27 cellular contexts compared by ENCODE assay signal in the genomic region with DNA sequence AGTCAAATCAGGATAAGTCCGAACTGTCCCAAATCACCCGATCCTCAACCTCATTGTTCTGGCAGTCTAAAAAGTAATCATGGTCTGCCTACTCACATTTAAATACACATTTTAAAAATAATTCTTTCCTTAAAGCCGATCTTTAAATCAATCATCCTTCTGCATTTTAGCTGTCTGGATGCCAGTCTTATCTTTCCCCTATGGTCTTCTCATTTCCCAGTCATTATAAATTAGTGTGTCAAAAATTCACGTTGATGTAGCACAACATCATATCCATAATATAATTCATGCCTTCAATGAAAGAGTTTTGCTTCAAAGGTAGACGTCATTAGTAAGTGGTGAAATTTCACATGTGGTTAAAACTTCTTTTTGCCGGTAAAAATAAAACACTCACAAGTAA.
"Had no signal": no experiment of that assay in that cellular context is flagged by ENCODE, and none has a peak within 500 bp of the region (broad histone marks: within the 10 kb centered on the region; RNA-seq: fewer than 3 reads in every experiment).

No MANE protein-coding gene starts in this region.

- H3K4me1 ChIP-seq: stomach, suprapubic skin, testis, tibial artery, tibial nerve, transverse colon, upper lobe of left lung, upper lobe of right lung, uterus, vagina had no signal

- DNase-seq: stimulated activated CD4-positive, alpha-beta T cell treated with anti-CD3 and anti-CD28 coated beads, Interleukin-2, amount 100 ng/mL, for 48 hours; stimulated activated CD4-positive, alpha-beta T cell treated with anti-CD3 and anti-CD28 coated beads, Interleukin-4, amount 100 ng/mL, for 1 hour; stimulated activated CD4-positive, alpha-beta T cell treated with anti-CD3 and anti-CD28 coated beads, Interleukin-4, amount 100 ng/mL, for 24 hours; stimulated activated CD4-positive, alpha-beta T cell treated with anti-CD3 and anti-CD28 coated beads, Interleukin-4, amount 100 ng/mL, for 4 hours; stimulated activated CD8-positive, alpha-beta memory T cell treated with anti-CD3 and anti-CD28 coated beads, Interleukin-4, amount 100 ng/mL, for 48 hours; stimulated activated naive B cell treated with anti-CD40 and anti-IgM and Interleukin-4, amounts not matched to agents 10 μg/mL and 1 μg/mL and 100 μg/mL, for 72 hours; stimulated activated naive CD4-positive, alpha-beta T cell; stimulated activated naive CD4-positive, alpha-beta T cell treated with Interleukin-2 at 50 U/mL for 16 hours; stimulated activated naive CD8-positive, alpha-beta T cell treated with anti-CD3 and anti-CD28 coated beads, Interleukin-15, amount 100 ng/mL, for 72 hours; stimulated activated naive CD8-positive, alpha-beta T cell treated with anti-CD3 and anti-CD28 coated beads, Interleukin-15, Interleukin-2, amounts not matched to agents 100 U/mL and 50 U/mL, for 24 hours; stomach; substantia nigra; testis; thyroid gland; tibial artery; transverse colon; trophoblast cell; upper lobe of right lung; uterus had no signal

- H3K4me3 ChIP-seq: stomach, suprapubic skin, testis, thoracic aorta, thyroid gland, tibial artery, tibial nerve, transverse colon, upper lobe of left lung, upper lobe of right lung, uterus, vagina had no signal

- H3K36me3 ChIP-seq: stomach, suprapubic skin, thoracic aorta, thyroid gland, tibial artery, tibial nerve, transverse colon, upper lobe of left lung, upper lobe of right lung, uterus, vagina had no signal

- ATAC-seq: stimulated activated effector memory CD8-positive, alpha-beta T cell treated with anti-CD3 and anti-CD28 coated beads, Interleukin-12 subunit alpha, Interleukin-12 subunit beta, amount 100 ng/mL, for 72 hours; stimulated activated memory B cell treated with anti-CD40 and anti-IgM and Interleukin-4, amounts not matched to agents 10 μg/mL and 1 μg/mL and 100 μg/mL, for 72 hours; stimulated activated naive B cell treated with anti-CD40 and anti-IgM and Interleukin-4, amounts not matched to agents 10 μg/mL and 1 μg/mL and 100 μg/mL, for 72 hours; stimulated activated naive CD8-positive, alpha-beta T cell treated with anti-CD3 and anti-CD28 coated beads, Interleukin-15, amount 100 ng/mL, for 72 hours; stimulated activated naive CD8-positive, alpha-beta T cell treated with anti-CD3 and anti-CD28 coated beads, Interleukin-15, Interleukin-2, amounts not matched to agents 100 U/mL and 50 U/mL, for 24 hours; upper lobe of right lung had no signal

- H3K9me3 ChIP-seq: stomach, suprapubic skin, testis, thoracic aorta, thyroid gland, tibial artery, tibial nerve, transverse colon, upper lobe of left lung, upper lobe of right lung, uterus, vagina had no signal

- H3K27me3 ChIP-seq: stomach, suprapubic skin, testis, thyroid gland, tibial artery, tibial nerve, transverse colon, upper lobe of left lung, upper lobe of right lung, uterus, vagina had no signal

- FAIRE-seq: urothelium cell line had no signal

- H3K27ac ChIP-seq: stomach, suprapubic skin, testis, thoracic aorta, thyroid gland, tibial artery, tibial nerve, transverse colon, upper lobe of left lung, upper lobe of right lung, uterus, vagina had no signal
